ENCODE assay signal across 1 cellular context in the genomic region with DNA sequence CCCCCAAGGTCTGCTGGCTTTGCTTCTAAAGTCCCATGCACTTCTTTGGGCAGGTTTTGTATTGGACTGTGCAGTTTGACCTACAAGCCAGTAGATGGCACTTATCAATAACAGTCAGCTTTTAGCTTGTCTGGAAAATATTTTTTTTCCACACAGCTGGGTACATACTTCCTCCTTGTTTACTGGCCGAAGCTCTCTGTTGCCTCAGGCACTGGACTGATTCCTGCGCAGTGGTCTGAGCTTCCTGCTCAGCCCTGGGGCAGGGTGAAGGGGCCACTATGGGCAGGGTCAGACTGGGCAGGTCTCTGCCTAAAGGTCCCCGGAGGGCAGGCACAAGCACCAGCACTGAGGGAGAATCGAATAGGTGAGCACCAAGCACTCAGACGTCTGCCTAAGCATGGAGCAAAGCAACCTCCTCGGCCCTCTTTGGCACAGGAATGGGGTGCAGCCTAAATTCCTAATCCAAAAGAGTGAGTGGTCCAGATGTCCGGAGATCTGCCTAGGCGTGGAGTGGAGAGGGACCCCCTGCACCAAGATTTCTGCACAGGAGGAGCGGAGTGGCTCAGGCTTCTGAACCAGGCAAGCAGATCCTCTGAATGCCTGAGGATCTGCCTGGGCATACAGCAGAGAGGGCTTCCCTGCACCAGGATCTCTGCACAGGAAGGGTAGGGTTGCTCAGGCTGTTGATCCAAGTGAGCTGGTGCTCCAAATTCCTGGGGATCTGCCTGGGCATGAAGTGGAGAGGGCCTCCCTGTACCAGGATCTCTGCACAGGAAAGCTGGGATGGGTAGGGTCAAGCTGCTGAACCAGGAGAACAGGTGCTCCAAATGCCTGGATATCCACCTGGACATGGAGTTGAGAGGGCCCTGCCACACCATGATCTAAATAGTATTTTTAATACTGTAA.
TF ChIP-seq lines count a peak whose summit lies in the region.

No MANE protein-coding gene starts in this region.

TF ChIP-seq in K562, 482 proteins besides CTCF, POLR2A, EP300 and RAD21 (continued from another document):
- TF ChIP-seq, protein P1, sequence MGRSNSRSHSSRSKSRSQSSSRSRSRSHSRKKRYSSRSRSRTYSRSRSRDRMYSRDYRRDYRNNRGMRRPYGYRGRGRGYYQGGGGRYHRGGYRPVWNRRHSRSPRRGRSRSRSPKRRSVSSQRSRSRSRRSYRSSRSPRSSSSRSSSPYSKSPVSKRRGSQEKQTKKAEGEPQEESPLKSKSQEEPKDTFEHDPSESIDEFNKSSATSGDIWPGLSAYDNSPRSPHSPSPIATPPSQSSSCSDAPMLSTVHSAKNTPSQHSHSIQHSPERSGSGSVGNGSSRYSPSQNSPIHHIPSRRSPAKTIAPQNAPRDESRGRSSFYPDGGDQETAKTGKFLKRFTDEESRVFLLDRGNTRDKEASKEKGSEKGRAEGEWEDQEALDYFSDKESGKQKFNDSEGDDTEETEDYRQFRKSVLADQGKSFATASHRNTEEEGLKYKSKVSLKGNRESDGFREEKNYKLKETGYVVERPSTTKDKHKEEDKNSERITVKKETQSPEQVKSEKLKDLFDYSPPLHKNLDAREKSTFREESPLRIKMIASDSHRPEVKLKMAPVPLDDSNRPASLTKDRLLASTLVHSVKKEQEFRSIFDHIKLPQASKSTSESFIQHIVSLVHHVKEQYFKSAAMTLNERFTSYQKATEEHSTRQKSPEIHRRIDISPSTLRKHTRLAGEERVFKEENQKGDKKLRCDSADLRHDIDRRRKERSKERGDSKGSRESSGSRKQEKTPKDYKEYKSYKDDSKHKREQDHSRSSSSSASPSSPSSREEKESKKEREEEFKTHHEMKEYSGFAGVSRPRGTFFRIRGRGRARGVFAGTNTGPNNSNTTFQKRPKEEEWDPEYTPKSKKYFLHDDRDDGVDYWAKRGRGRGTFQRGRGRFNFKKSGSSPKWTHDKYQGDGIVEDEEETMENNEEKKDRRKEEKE (IDR thresholded peaks at IDR 0.05; ENCODE audit: borderline replicate concordance in 1 of 2, control insufficient read depth in 1 of 2, low read depth in 2 of 2, low read length in 1 of 2), result no peak
- TF ChIP-seq ETV1 (tag; conservative IDR thresholded peaks at IDR 0.05; ENCODE audit: low read depth) (no peak), TCFL5 (CRISPR knock-in tag; conservative IDR thresholded peaks at IDR 0.05) (no peak), PHF8 (IDR thresholded peaks at IDR 0.05; ENCODE audit: borderline replicate concordance, low read length) (no peak), COPS2 (conservative IDR thresholded peaks at IDR 0.05) (no peak), PRMT5 (CRISPR knock-in tag; IDR thresholded peaks at IDR 0.05) (no peak), CBFB (CRISPR knock-in tag; IDR thresholded peaks at IDR 0.05) (no peak), CBX1 (IDR thresholded peaks at IDR 0.05; ENCODE audit: low read depth) (no peak), FOSL1 (tag; conservative IDR thresholded peaks at IDR 0.05) (no peak), FOXK2 (conservative IDR thresholded peaks at IDR 0.05 in 1 of 2, IDR thresholded peaks at IDR 0.05 in 1 of 2; ENCODE audit: low read depth in 2 of 2) (peak; percentile 32 to 49; a peak in 2 of 4 replicates), ZNF384 (IDR thresholded peaks at IDR 0.05; ENCODE audit: low read depth, low read length) (peak; percentile 44; the same call in 1 of the 2 replicates), NRF1 (conservative IDR thresholded peaks at IDR 0.05 in 1 of 2, IDR thresholded peaks at IDR 0.05 in 1 of 2) (peak; percentile 28 to 45; a peak in 3 of 4 replicates)
- TF ChIP-seq, protein P2, sequence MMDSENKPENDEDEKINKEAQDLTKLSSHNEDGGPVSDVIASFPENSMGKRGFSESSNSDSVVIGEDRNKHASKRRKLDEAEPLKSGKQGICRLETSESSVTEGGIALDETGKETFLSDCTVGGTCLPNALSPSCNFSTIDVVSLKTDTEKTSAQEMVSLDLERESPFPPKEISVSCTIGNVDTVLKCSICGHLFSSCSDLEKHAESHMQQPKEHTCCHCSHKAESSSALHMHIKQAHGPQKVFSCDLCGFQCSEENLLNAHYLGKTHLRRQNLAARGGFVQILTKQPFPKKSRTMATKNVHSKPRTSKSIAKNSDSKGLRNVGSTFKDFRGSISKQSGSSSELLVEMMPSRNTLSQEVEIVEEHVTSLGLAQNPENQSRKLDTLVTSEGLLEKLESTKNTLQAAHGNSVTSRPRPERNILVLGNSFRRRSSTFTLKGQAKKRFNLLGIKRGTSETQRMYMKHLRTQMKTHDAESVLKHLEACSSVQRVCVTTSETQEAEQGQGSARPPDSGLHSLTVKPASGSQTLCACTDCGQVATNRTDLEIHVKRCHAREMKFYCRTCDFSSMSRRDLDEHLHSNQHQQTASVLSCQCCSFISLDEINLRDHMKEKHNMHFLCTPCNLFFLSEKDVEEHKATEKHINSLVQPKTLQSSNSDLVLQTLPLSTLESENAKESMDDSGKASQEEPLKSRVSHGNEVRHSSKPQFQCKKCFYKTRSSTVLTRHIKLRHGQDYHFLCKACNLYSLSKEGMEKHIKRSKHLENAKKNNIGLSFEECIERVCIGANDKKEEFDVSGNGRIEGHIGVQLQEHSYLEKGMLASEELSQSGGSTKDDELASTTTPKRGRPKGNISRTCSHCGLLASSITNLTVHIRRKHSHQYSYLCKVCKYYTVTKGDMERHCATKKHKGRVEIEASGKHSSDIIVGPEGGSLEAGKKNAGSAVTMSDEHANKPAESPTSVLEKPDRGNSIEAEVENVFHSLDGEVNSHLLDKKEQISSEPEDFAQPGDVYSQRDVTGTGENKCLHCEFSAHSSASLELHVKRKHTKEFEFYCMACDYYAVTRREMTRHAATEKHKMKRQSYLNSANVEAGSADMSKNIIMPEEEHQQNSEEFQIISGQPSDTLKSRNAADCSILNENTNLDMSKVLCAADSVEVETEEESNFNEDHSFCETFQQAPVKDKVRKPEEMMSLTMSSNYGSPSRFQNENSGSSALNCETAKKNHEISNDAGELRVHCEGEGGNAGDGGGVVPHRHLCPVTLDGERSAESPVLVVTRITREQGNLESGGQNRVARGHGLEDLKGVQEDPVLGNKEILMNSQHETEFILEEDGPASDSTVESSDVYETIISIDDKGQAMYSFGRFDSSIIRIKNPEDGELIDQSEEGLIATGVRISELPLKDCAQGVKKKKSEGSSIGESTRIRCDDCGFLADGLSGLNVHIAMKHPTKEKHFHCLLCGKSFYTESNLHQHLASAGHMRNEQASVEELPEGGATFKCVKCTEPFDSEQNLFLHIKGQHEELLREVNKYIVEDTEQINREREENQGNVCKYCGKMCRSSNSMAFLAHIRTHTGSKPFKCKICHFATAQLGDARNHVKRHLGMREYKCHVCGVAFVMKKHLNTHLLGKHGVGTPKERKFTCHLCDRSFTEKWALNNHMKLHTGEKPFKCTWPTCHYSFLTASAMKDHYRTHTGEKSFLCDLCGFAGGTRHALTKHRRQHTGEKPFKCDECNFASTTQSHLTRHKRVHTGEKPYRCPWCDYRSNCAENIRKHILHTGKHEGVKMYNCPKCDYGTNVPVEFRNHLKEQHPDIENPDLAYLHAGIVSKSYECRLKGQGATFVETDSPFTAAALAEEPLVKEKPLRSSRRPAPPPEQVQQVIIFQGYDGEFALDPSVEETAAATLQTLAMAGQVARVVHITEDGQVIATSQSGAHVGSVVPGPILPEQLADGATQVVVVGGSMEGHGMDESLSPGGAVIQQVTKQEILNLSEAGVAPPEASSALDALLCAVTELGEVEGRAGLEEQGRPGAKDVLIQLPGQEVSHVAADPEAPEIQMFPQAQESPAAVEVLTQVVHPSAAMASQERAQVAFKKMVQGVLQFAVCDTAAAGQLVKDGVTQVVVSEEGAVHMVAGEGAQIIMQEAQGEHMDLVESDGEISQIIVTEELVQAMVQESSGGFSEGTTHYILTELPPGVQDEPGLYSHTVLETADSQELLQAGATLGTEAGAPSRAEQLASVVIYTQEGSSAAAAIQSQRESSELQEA (IDR thresholded peaks at IDR 0.05; ENCODE audit: low read depth), result no peak
- TF ChIP-seq, protein P3, sequence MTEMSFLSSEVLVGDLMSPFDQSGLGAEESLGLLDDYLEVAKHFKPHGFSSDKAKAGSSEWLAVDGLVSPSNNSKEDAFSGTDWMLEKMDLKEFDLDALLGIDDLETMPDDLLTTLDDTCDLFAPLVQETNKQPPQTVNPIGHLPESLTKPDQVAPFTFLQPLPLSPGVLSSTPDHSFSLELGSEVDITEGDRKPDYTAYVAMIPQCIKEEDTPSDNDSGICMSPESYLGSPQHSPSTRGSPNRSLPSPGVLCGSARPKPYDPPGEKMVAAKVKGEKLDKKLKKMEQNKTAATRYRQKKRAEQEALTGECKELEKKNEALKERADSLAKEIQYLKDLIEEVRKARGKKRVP (CRISPR knock-in tag; IDR thresholded peaks at IDR 0.05), result no peak
